ENCODE assay signal across 15 cellular contexts in the genomic region with DNA sequence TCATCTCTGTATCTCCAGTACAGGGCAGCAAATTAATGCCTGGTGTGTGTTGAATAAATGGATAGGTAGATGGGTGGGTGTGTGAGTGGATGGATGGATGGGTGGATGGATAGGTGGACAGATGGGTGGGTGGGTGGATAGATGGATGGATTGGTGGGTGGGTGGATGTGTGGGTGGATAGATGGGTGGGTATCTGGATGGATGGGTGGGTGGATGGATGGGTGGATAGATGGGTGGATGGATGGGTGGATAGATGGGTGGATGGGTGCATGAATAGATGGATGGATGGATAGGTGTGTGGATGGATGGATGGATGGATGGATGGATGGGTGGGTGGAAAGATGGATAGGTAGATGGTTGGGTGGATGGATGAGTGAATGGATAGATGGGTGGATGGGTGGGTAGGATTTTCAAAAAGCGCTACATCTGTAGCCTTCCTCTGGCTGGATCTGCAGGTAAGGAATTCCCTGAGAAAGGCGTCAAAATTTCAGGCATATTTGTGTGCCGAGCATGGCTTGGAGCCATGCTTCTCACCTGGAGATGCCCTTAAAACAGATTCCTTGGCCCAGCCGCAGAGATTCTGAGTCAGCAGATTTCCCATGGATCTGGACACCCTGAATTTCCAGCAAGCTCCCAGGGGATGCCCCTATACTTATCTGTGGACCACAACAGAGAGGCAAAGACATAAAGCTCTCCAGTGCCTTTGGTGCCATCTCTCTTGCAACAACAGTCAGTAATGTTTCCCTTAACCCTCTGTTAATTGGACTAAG.
DNase-seq lines count a peak whose midpoint lies in the region; ATAC-seq, FAIRE-seq and TF ChIP-seq lines count a peak whose summit lies in the region.
"Had no signal": no experiment of that assay in that cellular context is flagged by ENCODE, and none has a peak within 500 bp of the region (broad histone marks: within the 10 kb centered on the region; RNA-seq: fewer than 3 reads in every experiment).

No MANE protein-coding gene starts in this region.

- no peak overlapping the region for H2BK15ac ChIP-seq in H1 (ENCODE audit: low read length)

- H3K27ac ChIP-seq in heart right ventricle, result no peak overlapping the region
- no peak overlapping the region for H3K27ac ChIP-seq in H1 (ENCODE audit: low read depth, low read length)

- H2BK20ac ChIP-seq in H1 (ENCODE audit: low read length), result no peak overlapping the region

- DNase-seq in cardiac septum (ENCODE audit: low spot score), result peak; percentile 22
- DNase-seq in heart right ventricle, result no peak
- no peak for DNase-seq in H1 (ENCODE audit: low read depth in 1 of 2, low spot score in 2 of 2)
- DNase-seq in NCI-H345 treated with DMSO at 0.1 percent for 48 hours (lab: John Stamatoyannopoulos, UW; ENCODE audit: unreplicated experiment), result no peak
- no peak for DNase-seq in NCI-H2029 (lab: John Stamatoyannopoulos, UW)
- DNase-seq: 8988T; ACHN; C1 segment of cervical spinal cord; Calu3; CD4-positive, alpha-beta T cell; DMS 273 treated with DMSO at 0.1 percent for 48 hours had no signal

- no peak overlapping the region for H4K5ac ChIP-seq in H1 (ENCODE audit: insufficient read length, low read depth, low read length)

- no peak for TF ChIP-seq POLR2A in H1 (IDR thresholded peaks at IDR 0.05; ENCODE audit: control extremely low read depth in 1 of 2, low read depth in 2 of 2, low read length in 2 of 2)

- H3K79me1 ChIP-seq in H1 (ENCODE audit: low read depth, low read length), result peaks cover 3% of the 10 kb centered on the region; the same call in 1 of the 2 replicates

- no peak for FAIRE-seq in H1 (lab: Jason Lieb, UNC)
- FAIRE-seq: H54 had no signal

- H4K91ac ChIP-seq in H1 (replicated peaks; ENCODE audit: insufficient read length, low read length), result no peak overlapping the region

- H3K4ac ChIP-seq in H1 (replicated peaks; ENCODE audit: insufficient read length, low read depth, low read length), result no peak overlapping the region

- H3K4me2 ChIP-seq in H1 (ENCODE audit: insufficient read depth in 1 of 2, low read depth in 2 of 2, low read length in 2 of 2), result no peak overlapping the region

- no peak for TF ChIP-seq CTCF in heart right ventricle (IDR thresholded peaks at IDR 0.05)
- TF ChIP-seq CTCF in H1 (IDR thresholded peaks at IDR 0.05; ENCODE audit: control extremely low read depth in 1 of 3, insufficient read depth in 1 of 3, low read depth in 1 of 3, low read length in 3 of 3), result no peak

- H3K9me3 ChIP-seq in heart right ventricle, result peaks cover 0 to 4% (median 0%) of the 10 kb centered on the region in 11 donors
- H3K9me3 ChIP-seq in H1 (ENCODE audit: insufficient read depth in 2 of 2, low read depth in 1 of 2, low read length in 1 of 2), result no peaks in the 10 kb centered on the region; a peak in 1 of 4 replicates

- 90 to 95% methylated on average over 4 of the region's 4 CpGs for WGBS in heart right ventricle, 2 donors
- 89% methylated on average over 4 of the region's 4 CpGs; no CpG with 5 or more reads in 1 of the 2 experiments for WGBS in H1 (ENCODE audit: extremely low coverage in 1 of 2, insufficient coverage in 1 of 2, insufficient read length in 1 of 2, insufficient replicate concordance in 2 of 2, low coverage in 1 of 2, low lambda C conversion rate in 2 of 2, missing lambda C conversion rate in 1 of 2), 2 experiments

- TF ChIP-seq EP300 in H1 (IDR thresholded peaks at IDR 0.05; ENCODE audit: borderline replicate concordance in 1 of 2, low read depth in 2 of 2, low read length in 2 of 2), result no peak

- H3K56ac ChIP-seq in H1 (replicated peaks; ENCODE audit: insufficient read length, low read depth, low read length), result peak overlapping the region; percentile 55

- H3K23me2 ChIP-seq in H1 (ENCODE audit: low read depth, low read length), result peaks cover 5% of the 10 kb centered on the region; the same call in 1 of the 2 replicates

- no peak overlapping the region for H3K4me3 ChIP-seq in heart right ventricle
- H3K4me3 ChIP-seq in H1 (ENCODE audit: extremely low read depth in 1 of 4, insufficient read depth in 2 of 4, low read depth in 3 of 4, low read length in 4 of 4), result no peak overlapping the region

- no peaks in the 10 kb centered on the region for H3K79me2 ChIP-seq in H1 (ENCODE audit: control insufficient read depth in 1 of 2, insufficient read depth in 2 of 2, low read length in 2 of 2)

- H3K4me1 ChIP-seq in heart right ventricle, result no peaks in the 10 kb centered on the region
- peaks cover 4 to 10% (median 9%) of the 10 kb centered on the region in 4 experiments for H3K4me1 ChIP-seq in H1 (replicated peaks in 1 of 4; ENCODE audit: control insufficient read depth in 3 of 4, insufficient read depth in 4 of 4, low read length in 3 of 4)

- no peak overlapping the region for H2BK120ac ChIP-seq in H1 (replicated peaks; ENCODE audit: low read depth, low read length)

- H3K23ac ChIP-seq in H1 (ENCODE audit: insufficient read length), result no peak overlapping the region

- peak overlapping the region; percentile 24; the same call in 1 of the 2 replicates for H2AK5ac ChIP-seq in H1 (ENCODE audit: low read depth, low read length)

- H3K27me3 ChIP-seq in heart right ventricle (peaks cover 0 to 42% (median 17%) of the 10 kb centered on the region in 7 donors), H1 (replicated peaks in 1 of 4; ENCODE audit: control insufficient read depth in 3 of 4, extremely low read depth in 1 of 4, insufficient read depth in 3 of 4, low read length in 3 of 4) (peaks cover 0 to 4% (median 0%) of the 10 kb centered on the region in 4 experiments; a peak in 2 of 7 replicates)

- H2BK5ac ChIP-seq in H1 (ENCODE audit: low read depth, low read length), result no peak overlapping the region

- ATAC-seq in heart right ventricle, result no peak
- no peak for ATAC-seq in HG03196 (IDR thresholded peaks at IDR 0.05; ENCODE audit: unreplicated experiment)
- ATAC-seq: HCT116 had no signal

- H2AFZ ChIP-seq in H1 (ENCODE audit: low read length), result no peak overlapping the region

- no peak for TF ChIP-seq RAD21 in H1 (IDR thresholded peaks at IDR 0.05 in 1 of 2, conservative IDR thresholded peaks at IDR 0.05 in 1 of 2; ENCODE audit: low read depth in 2 of 2, low read length in 2 of 2)

- intact Hi-C loops in cardiac septum (cut with DNase I) (no loop called here), heart right ventricle (cut with DNase I) (loop anchor here in 1 of 10 donors (5.0 to 10.0 kb wide), 3 partner anchors 65 to 778 kb away; no protein-coding TSS in a partner anchor)

- POLR2A ChIA-PET in H1 (lab: Charles Lee; ENCODE audit: partially characterized antibody), result no interaction called here

- H4K8ac ChIP-seq in H1 (ENCODE audit: extremely low read depth, insufficient read depth, low read length), result no peak overlapping the region

- CTCF ChIA-PET in H1 (lab: Charles Lee; ENCODE audit: partially characterized antibody), result no interaction called here

- H3K18ac ChIP-seq in H1 (ENCODE audit: extremely low read depth, low read length), result no peak overlapping the region

- no peak overlapping the region for H3K14ac ChIP-seq in H1 (ENCODE audit: insufficient read length)

- H3K9ac ChIP-seq in H1 (replicated peaks in 1 of 4; ENCODE audit: extremely low read depth in 1 of 4, low read depth in 3 of 4, low read length in 3 of 4), result no peak overlapping the region

- H4K20me1 ChIP-seq in H1 (replicated peaks in 1 of 2; ENCODE audit: control insufficient read depth in 1 of 2, insufficient read depth in 2 of 2, low read length in 2 of 2), result no peaks in the 10 kb centered on the region

- H3K36me3 ChIP-seq in heart right ventricle, result no peaks in the 10 kb centered on the region
- H3K36me3 ChIP-seq in H1 (ENCODE audit: control insufficient read depth in 2 of 4, insufficient read depth in 4 of 4, low read length in 3 of 4), result no peaks in the 10 kb centered on the region

- H2BK12ac ChIP-seq in H1 (ENCODE audit: low read depth, low read length), result no peak overlapping the region

TF ChIP-seq in PFSK-1, 5 proteins besides CTCF, POLR2A, EP300 and RAD21:
- TF ChIP-seq POLR2AphosphoS5 (IDR thresholded peaks at IDR 0.05; ENCODE audit: low read depth, low read length), result peak; percentile 48; the same call in 1 of the 2 replicates
- TF ChIP-seq TAF1 (IDR thresholded peaks at IDR 0.05; ENCODE audit: borderline replicate concordance, insufficient read depth, low read length), result no peak
TF ChIP-seq in PFSK-1: peak in this region for 1.

TF ChIP-seq in H1, 55 proteins besides CTCF, POLR2A, EP300 and RAD21:
- TF ChIP-seq, protein P1, sequence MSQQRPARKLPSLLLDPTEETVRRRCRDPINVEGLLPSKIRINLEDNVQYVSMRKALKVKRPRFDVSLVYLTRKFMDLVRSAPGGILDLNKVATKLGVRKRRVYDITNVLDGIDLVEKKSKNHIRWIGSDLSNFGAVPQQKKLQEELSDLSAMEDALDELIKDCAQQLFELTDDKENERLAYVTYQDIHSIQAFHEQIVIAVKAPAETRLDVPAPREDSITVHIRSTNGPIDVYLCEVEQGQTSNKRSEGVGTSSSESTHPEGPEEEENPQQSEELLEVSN (IDR thresholded peaks at IDR 0.05), result 0 out of 2 replicates have a peak, but pooled peaks have one; percentile 19
- TF ChIP-seq JUND (IDR thresholded peaks at IDR 0.05; ENCODE audit: low read length) (no peak), KDM4A (IDR thresholded peaks at IDR 0.05; ENCODE audit: low read depth, low read length, severe bottlenecking) (no peak)
TF ChIP-seq in H1: peak in this region for 1.
